19 cellular contexts compared by ENCODE assay signal in the genomic region with DNA sequence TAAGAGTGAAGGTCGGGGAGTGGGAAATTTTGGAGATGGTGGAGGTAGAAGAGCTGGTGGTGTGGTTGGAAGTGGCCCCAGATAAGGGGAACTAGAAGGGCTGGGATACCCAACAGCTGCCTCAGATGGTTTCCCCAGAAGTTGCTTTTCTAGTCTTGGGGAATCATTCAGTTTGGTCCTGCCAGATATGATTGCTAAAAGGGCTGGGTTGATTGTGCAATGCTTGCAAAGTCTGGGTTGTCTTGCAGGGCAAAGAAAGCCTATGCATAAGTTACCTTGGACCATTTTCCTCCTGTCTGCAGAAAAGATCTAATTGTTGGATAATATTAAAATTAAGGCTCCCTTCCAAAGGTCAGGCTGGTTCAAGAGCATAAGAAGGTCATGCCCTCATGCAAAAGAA.
A peak's percentile ranks its signal among the peaks of the same experiment; 100 is the strongest.
DNase-seq lines count a peak whose midpoint lies in the region; ATAC-seq, FAIRE-seq and TF ChIP-seq lines count a peak whose summit lies in the region.
"Had no signal": no experiment of that assay in that cellular context is flagged by ENCODE, and none has a peak within 500 bp of the region (broad histone marks: within the 10 kb centered on the region; RNA-seq: fewer than 3 reads in every experiment).

No MANE protein-coding gene starts in this region.

- peaks cover 11% of the 10 kb centered on the region for H3K36me3 Mint-ChIP-seq in endothelial cell (ENCODE audit: low read depth, unreplicated experiment)
- no peaks in the 10 kb centered on the region for H3K36me3 Mint-ChIP-seq in activated T-cell treated with anti-CD3 and anti-CD28 coated beads, Interleukin-2, amount 50 U/mL, for 4 hours (ENCODE audit: insufficient read depth)

- in situ Hi-C loops in HepG2 (cut with HindIII; ENCODE audit: extremely low pct_ligation_motif_present, low pct_unique_long_range_greater_than_20kb) = loop anchor here (10.0 kb wide), 2 partner anchors 289 to 1079 kb away; no protein-coding TSS in a partner anchor

- ATAC-seq in HepG2 (no peak), right lobe of liver (no peak), GM21526 (IDR thresholded peaks at IDR 0.05; ENCODE audit: low FRiP score, unreplicated experiment) (no peak)
- no peak for ATAC-seq in activated T-cell treated with anti-CD3 and anti-CD28 coated beads, Interleukin-2, amount 50 U/mL, for 4 hours

- no peaks in the 10 kb centered on the region for H3K4me1 Mint-ChIP-seq in endothelial cell (ENCODE audit: unreplicated experiment)
- no peaks in the 10 kb centered on the region for H3K4me1 Mint-ChIP-seq in activated T-cell treated with anti-CD3 and anti-CD28 coated beads, Interleukin-2, amount 50 U/mL, for 4 hours (ENCODE audit: low read depth)
- H3K4me1 Mint-ChIP-seq: B cell had no signal

- FAIRE-seq in HepG2 (lab: Jason Lieb, UNC) = no peak
- FAIRE-seq: A204.1, G401.6, GM12891, GM19239, H1 had no signal

- H3K27me3 ChIP-seq in HepG2 (ENCODE audit: control insufficient read depth in 1 of 2, insufficient read depth in 2 of 2, low read length in 2 of 2) = no peaks in the 10 kb centered on the region
- H3K27me3 ChIP-seq in right lobe of liver = no peaks in the 10 kb centered on the region

- peak overlapping the region; percentile 3 for H3K4me3 Mint-ChIP-seq in endothelial cell (ENCODE audit: unreplicated experiment)
- H3K4me3 Mint-ChIP-seq in activated T-cell treated with anti-CD3 and anti-CD28 coated beads, Interleukin-2, amount 50 U/mL, for 4 hours = no peak overlapping the region
- H3K4me3 Mint-ChIP-seq: B cell; CD4-positive, alpha-beta T cell had no signal

- no peak for DNase-seq in HepG2 (ENCODE audit: low spot score)
- no peak for DNase-seq in right lobe of liver
- peak; percentile 39 for DNase-seq in NOMO-1 treated with dmso at 0.1 percent for 144 hours (lab: John Stamatoyannopoulos, UW; ENCODE audit: unreplicated experiment)
- DNase-seq in endothelial cell (ENCODE audit: low spot score) = no peak
- no peak for DNase-seq in activated T-cell treated with anti-CD3 and anti-CD28 coated beads, Interleukin-2, amount 50 U/mL, for 4 hours
- DNase-seq in activated T-cell treated with anti-CD3 and anti-CD28 coated beads for 4 hours = no peak
- DNase-seq: C1 segment of cervical spinal cord; Calu3; CD4-positive, alpha-beta T cell; DMS79 treated with DMSO at 0.1 percent for 48 hours; EL had no signal

- H3K36me3 ChIP-seq in HepG2 (replicated peaks in 1 of 2; ENCODE audit: control insufficient read depth in 1 of 2, insufficient read depth in 2 of 2, low read length in 2 of 2) = no peaks in the 10 kb centered on the region
- no peaks in the 10 kb centered on the region for H3K36me3 ChIP-seq in right lobe of liver
- H3K36me3 ChIP-seq: HAP-1 had no signal

- TF ChIP-seq EP300 in HepG2 (IDR thresholded peaks at IDR 0.05; ENCODE audit: low read depth in 2 of 2, low read length in 2 of 2) (no peak), HepG2 (CRISPR knock-in tag; IDR thresholded peaks at IDR 0.05; ENCODE audit: borderline replicate concordance) (no peak)

- peaks cover 4% of the 10 kb centered on the region for H3K9me3 Mint-ChIP-seq in endothelial cell (ENCODE audit: unreplicated experiment)
- peaks cover 16% of the 10 kb centered on the region for H3K9me3 Mint-ChIP-seq in activated T-cell treated with anti-CD3 and anti-CD28 coated beads, Interleukin-2, amount 50 U/mL, for 4 hours

- H3K4me3 ChIP-seq in HepG2 (replicated peaks in 1 of 3; ENCODE audit: insufficient read depth in 1 of 3, low read depth in 2 of 3, low read length in 3 of 3) (no peak overlapping the region), right lobe of liver (no peak overlapping the region)
- H3K4me3 ChIP-seq: HAP-1 had no signal

- no peaks in the 10 kb centered on the region for H3K9me3 ChIP-seq in HepG2 (ENCODE audit: low read length)
- no peaks in the 10 kb centered on the region for H3K9me3 ChIP-seq in right lobe of liver
- H3K9me3 ChIP-seq: HAP-1 had no signal

- no peaks in the 10 kb centered on the region for H4K20me1 ChIP-seq in HepG2 (ENCODE audit: insufficient read depth, low read length)

- peaks cover 4% of the 10 kb centered on the region for H3K27me3 Mint-ChIP-seq in endothelial cell (ENCODE audit: unreplicated experiment)
- H3K27me3 Mint-ChIP-seq in activated T-cell treated with anti-CD3 and anti-CD28 coated beads, Interleukin-2, amount 50 U/mL, for 4 hours (ENCODE audit: low read depth) = no peaks in the 10 kb centered on the region
- H3K27me3 Mint-ChIP-seq: B cell; CD4-positive, alpha-beta T cell had no signal

- TF ChIP-seq CTCF in HepG2 (CRISPR knock-in tag; IDR thresholded peaks at IDR 0.05) (no peak), right lobe of liver (IDR thresholded peaks at IDR 0.05) (no peak), endothelial cell (IDR thresholded peaks at IDR 0.05; ENCODE audit: unreplicated experiment) (no peak)

- H3K27ac ChIP-seq in HepG2 (ENCODE audit: extremely low read length, insufficient read depth, low read length) = no peak overlapping the region
- no peak overlapping the region for H3K27ac ChIP-seq in right lobe of liver

- no TSS peak for BruUV-seq in HepG2 (replicated peaks; lab: Mats Ljungman, UMichigan)

- no peak overlapping the region for H3K27ac Mint-ChIP-seq in endothelial cell (ENCODE audit: unreplicated experiment)
- H3K27ac Mint-ChIP-seq: B cell; CD4-positive, alpha-beta T cell had no signal

- intact Hi-C loops in HepG2 (cut with micrococcal nuclease; ENCODE audit: unreplicated experiment) = loop anchor here (1.0 to 10.0 kb wide), 3 partner anchors 302 to 1879 kb away; no protein-coding TSS in a partner anchor
- intact Hi-C loops in right lobe of liver (cut with DNase I) = no loop called here

- H2AFZ ChIP-seq in HepG2 (ENCODE audit: low read length) = no peak overlapping the region

- WGBS in HepG2 (ENCODE audit: low lambda C conversion rate) = 0% methylated on average over 1 of the region's 1 CpG
- 67% methylated on average over 1 of the region's 1 CpG for WGBS in right lobe of liver (ENCODE audit: insufficient coverage, low coverage, low lambda C conversion rate, missing lambda C conversion rate)

- no peak overlapping the region for H3K4me2 ChIP-seq in HepG2 (ENCODE audit: low read depth, low read length)

- H3K9ac ChIP-seq in HepG2 (ENCODE audit: insufficient read depth, low read depth, low read length) = no peak overlapping the region

- no peak for TF ChIP-seq RAD21 in HepG2 (CRISPR knock-in tag; IDR thresholded peaks at IDR 0.05)

- H3K4me1 ChIP-seq in HepG2 (ENCODE audit: insufficient read depth, low read length) (no peaks in the 10 kb centered on the region), right lobe of liver (no peaks in the 10 kb centered on the region)

- CTCF ChIA-PET in HepG2 (lab: Yijun Ruan, JAX; ENCODE audit: low intra/inter-chr PET ratio, low total read pairs) = interaction anchor here (1.7 kb wide), 1 partner anchor 1077 kb away, joined by 6 read pairs; no protein-coding TSS in a partner anchor

- TF ChIP-seq POLR2A in HepG2 (IDR thresholded peaks at IDR 0.05; ENCODE audit: insufficient read depth in 1 of 2, low read depth in 2 of 2, low read length in 2 of 2) (no peak), right lobe of liver (IDR thresholded peaks at IDR 0.05) (no peak)

- POLR2A ChIA-PET in HepG2 (lab: Yijun Ruan, JAX) = no interaction called here

- no peaks in the 10 kb centered on the region for H3K79me2 ChIP-seq in HepG2 (ENCODE audit: insufficient read depth, low read length)

TF ChIP-seq in HepG2, 621 proteins besides CTCF, POLR2A, EP300 and RAD21:
- no peak for TF ChIP-seq ZNF598 (CRISPR knock-in tag; IDR thresholded peaks at IDR 0.05; ENCODE audit: borderline replicate concordance)
- peak; percentile 77 for TF ChIP-seq CEBPB (IDR thresholded peaks at IDR 0.05; ENCODE audit: borderline replicate concordance, low read depth, low read length)
- no peak for TF ChIP-seq ZNF891 (CRISPR knock-in tag; IDR thresholded peaks at IDR 0.05)
